In the genomic region with DNA sequence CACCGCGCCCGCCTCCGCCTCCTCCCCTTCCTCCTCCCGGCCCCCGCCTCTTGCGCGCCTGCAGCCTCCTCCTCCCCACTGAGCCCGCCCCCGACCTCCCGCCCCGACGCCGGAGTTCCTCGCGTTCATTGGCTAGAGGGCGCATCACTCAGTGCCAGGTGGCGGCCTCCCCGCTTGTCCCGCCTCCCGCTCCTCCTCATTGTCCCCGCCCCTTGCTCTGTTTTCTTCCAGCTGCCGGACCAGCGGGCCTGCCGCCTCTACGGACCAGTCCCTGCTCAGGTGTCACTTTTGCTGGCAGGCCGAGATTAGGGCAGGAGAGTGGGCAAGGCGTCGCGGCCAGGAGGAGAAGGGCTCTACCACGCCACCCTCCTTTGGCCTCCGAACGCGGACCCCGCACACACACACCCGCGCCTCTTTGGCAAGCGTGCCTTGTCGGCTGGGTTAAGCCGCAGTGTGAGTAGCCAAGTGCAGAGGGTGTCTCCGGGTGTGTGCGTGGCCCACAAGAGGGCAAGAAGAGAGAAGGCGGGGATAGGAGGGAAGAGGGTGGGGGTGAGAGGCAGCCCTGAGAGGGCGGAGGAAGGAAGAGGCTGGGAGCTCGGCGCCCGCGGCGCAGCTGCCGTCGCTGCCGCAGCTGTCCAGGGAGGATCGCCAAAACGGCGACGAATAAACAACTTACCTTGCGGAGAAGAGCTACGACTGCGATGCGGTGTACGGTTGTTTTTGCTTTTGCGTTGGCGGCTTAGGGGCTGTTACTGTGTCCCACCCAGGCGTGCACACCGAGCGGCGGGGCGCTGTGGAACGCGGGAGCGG, we compare ENCODE assay signal across 8 cellular contexts. TPM values are rescaled to one million over a fixed set of nuclear protein-coding genes. Genes with fewer than 3 reads are reported as not detected.
DNase-seq lines count a peak whose midpoint lies in the region; ATAC-seq and TF ChIP-seq lines count a peak whose summit lies in the region.

No MANE protein-coding gene starts in this region.

- peak overlapping the region; percentile 70; the same call in 1 of the 2 replicates for H3K9ac ChIP-seq in iPS-20b (ENCODE audit: low read depth, low read length)

- H3K4me1 ChIP-seq in breast epithelium (peaks cover 0 to 4% of the 10 kb centered on the region in 2 donors), iPS-20b (ENCODE audit: insufficient read depth, low read length) (no peaks in the 10 kb centered on the region)

- DNase-seq in ACHN, result peak; percentile 93
- peak; percentile 84 for DNase-seq in NCI-H2171 treated with DMSO at 0.1 percent for 48 hours (lab: John Stamatoyannopoulos, UW)
- peak; percentile 97 to 99 for DNase-seq in breast epithelium (ENCODE audit: low spot score in 2 of 2)

- TF ChIP-seq POLR2A in breast epithelium (IDR thresholded peaks at IDR 0.05), result peak; percentile 42

- H3K4me3 ChIP-seq in breast epithelium, result peak overlapping the region; percentile 88 to 92 (median 91)
- peak overlapping the region; percentile 93 for H3K4me3 ChIP-seq in iPS-20b (ENCODE audit: low read length)
- H3K4me3 ChIP-seq in skin epidermis, result peak overlapping the region; percentile 70 to 90 (median 86)

- H3K27me3 ChIP-seq in breast epithelium (no peaks in the 10 kb centered on the region), iPS-20b (ENCODE audit: insufficient read depth, low read length) (peaks cover 35% of the 10 kb centered on the region)

- no peaks in the 10 kb centered on the region for H3K36me3 ChIP-seq in breast epithelium
- no peaks in the 10 kb centered on the region for H3K36me3 ChIP-seq in iPS-20b (ENCODE audit: insufficient read depth, low read depth, low read length)

- intact Hi-C loops in breast epithelium (cut with DNase I; ENCODE audit: low total_unique reads), result no loop called here

- H3K27ac ChIP-seq in VCaP, result peak overlapping the region; percentile 96
- H3K27ac ChIP-seq in breast epithelium, result peak overlapping the region; percentile 93 to 96
- H3K27ac ChIP-seq in iPS-20b (ENCODE audit: low read length), result no peak overlapping the region
- peak overlapping the region; percentile 51 to 97 (median 93) for H3K27ac ChIP-seq in skin epidermis

- H3K9me3 ChIP-seq in breast epithelium, result no peaks in the 10 kb centered on the region
- H3K9me3 ChIP-seq in iPS-20b (ENCODE audit: insufficient read depth, low read depth, low read length), result no peaks in the 10 kb centered on the region

- in situ Hi-C loops in ACHN (cut with HindIII; ENCODE audit: low pct_ligation_motif_present, low pct_unique_long_range_greater_than_20kb, low sequenced_read_pairs), result no loop called here

- ATAC-seq in GM18873 (IDR thresholded peaks at IDR 0.05; ENCODE audit: low FRiP score, unreplicated experiment) (peak; percentile 80), HG03135 (IDR thresholded peaks at IDR 0.05; ENCODE audit: unreplicated experiment) (peak; percentile 81)

- TF ChIP-seq CTCF in VCaP (conservative IDR thresholded peaks at IDR 0.05) (peak; percentile 12; the same call in 1 of the 2 replicates), breast epithelium (IDR thresholded peaks at IDR 0.05) (peak in 2 of 3 donors; percentile 22 to 25)

RNA-seq across cellular contexts. Expression of a gene that starts 0.4 kb away (rescaled TPM):
- 10 to 100 TPM; 32.4 to 59.6 (median 47.8) TPM for total RNA-seq in breast epithelium
